Comparison of ENCODE assay signal across 1 cellular context in the genomic region with DNA sequence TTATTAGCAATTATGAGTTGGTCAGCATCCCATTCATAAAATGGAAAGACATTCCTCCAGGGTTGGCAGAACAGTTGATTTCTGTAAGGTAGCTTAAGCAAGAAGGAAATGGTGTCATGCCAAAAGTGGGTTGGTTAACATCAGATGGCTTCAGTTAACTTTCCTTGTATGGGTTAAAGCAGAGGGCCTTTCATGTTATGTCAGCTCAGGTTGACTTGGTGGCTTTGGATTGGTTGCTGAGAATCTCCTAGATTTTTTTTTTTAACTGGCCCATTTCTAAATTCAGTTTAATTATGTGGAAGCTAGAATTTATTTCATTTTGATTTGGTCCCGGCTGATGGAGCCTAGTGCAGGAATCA.
TF ChIP-seq lines count a peak whose summit lies in the region.

No MANE protein-coding gene starts in this region.

TF ChIP-seq in GM23338, 12 proteins besides CTCF, POLR2A, EP300 and RAD21 (continued from another document):
- TF ChIP-seq, protein P1, sequence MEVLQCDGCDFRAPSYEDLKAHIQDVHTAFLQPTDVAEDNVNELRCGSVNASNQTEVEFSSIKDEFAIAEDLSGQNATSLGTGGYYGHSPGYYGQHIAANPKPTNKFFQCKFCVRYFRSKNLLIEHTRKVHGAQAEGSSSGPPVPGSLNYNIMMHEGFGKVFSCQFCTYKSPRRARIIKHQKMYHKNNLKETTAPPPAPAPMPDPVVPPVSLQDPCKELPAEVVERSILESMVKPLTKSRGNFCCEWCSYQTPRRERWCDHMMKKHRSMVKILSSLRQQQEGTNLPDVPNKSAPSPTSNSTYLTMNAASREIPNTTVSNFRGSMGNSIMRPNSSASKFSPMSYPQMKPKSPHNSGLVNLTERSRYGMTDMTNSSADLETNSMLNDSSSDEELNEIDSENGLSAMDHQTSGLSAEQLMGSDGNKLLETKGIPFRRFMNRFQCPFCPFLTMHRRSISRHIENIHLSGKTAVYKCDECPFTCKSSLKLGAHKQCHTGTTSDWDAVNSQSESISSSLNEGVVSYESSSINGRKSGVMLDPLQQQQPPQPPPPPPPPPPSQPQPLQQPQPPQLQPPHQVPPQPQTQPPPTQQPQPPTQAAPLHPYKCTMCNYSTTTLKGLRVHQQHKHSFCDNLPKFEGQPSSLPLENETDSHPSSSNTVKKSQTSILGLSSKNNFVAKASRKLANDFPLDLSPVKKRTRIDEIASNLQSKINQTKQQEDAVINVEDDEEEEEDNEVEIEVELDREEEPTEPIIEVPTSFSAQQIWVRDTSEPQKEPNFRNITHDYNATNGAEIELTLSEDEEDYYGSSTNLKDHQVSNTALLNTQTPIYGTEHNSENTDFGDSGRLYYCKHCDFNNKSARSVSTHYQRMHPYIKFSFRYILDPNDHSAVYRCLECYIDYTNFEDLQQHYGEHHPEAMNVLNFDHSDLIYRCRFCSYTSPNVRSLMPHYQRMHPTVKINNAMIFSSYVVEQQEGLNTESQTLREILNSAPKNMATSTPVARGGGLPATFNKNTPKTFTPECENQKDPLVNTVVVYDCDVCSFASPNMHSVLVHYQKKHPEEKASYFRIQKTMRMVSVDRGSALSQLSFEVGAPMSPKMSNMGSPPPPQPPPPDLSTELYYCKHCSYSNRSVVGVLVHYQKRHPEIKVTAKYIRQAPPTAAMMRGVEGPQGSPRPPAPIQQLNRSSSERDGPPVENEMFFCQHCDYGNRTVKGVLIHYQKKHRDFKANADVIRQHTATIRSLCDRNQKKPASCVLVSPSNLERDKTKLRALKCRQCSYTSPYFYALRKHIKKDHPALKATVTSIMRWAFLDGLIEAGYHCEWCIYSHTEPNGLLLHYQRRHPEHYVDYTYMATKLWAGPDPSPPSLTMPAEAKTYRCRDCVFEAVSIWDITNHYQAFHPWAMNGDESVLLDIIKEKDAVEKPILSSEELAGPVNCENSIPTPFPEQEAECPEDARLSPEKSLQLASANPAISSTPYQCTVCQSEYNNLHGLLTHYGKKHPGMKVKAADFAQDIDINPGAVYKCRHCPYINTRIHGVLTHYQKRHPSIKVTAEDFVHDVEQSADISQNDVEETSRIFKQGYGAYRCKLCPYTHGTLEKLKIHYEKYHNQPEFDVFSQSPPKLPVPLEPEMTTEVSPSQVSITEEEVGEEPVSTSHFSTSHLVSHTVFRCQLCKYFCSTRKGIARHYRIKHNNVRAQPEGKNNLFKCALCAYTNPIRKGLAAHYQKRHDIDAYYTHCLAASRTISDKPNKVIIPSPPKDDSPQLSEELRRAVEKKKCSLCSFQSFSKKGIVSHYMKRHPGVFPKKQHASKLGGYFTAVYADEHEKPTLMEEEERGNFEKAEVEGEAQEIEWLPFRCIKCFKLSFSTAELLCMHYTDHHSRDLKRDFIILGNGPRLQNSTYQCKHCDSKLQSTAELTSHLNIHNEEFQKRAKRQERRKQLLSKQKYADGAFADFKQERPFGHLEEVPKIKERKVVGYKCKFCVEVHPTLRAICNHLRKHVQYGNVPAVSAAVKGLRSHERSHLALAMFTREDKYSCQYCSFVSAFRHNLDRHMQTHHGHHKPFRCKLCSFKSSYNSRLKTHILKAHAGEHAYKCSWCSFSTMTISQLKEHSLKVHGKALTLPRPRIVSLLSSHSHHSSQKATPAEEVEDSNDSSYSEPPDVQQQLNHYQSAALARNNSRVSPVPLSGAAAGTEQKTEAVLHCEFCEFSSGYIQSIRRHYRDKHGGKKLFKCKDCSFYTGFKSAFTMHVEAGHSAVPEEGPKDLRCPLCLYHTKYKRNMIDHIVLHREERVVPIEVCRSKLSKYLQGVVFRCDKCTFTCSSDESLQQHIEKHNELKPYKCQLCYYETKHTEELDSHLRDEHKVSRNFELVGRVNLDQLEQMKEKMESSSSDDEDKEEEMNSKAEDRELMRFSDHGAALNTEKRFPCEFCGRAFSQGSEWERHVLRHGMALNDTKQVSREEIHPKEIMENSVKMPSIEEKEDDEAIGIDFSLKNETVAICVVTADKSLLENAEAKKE (CRISPR knock-in tag; IDR thresholded peaks at IDR 0.05) = no peak
- TF ChIP-seq, protein P2, sequence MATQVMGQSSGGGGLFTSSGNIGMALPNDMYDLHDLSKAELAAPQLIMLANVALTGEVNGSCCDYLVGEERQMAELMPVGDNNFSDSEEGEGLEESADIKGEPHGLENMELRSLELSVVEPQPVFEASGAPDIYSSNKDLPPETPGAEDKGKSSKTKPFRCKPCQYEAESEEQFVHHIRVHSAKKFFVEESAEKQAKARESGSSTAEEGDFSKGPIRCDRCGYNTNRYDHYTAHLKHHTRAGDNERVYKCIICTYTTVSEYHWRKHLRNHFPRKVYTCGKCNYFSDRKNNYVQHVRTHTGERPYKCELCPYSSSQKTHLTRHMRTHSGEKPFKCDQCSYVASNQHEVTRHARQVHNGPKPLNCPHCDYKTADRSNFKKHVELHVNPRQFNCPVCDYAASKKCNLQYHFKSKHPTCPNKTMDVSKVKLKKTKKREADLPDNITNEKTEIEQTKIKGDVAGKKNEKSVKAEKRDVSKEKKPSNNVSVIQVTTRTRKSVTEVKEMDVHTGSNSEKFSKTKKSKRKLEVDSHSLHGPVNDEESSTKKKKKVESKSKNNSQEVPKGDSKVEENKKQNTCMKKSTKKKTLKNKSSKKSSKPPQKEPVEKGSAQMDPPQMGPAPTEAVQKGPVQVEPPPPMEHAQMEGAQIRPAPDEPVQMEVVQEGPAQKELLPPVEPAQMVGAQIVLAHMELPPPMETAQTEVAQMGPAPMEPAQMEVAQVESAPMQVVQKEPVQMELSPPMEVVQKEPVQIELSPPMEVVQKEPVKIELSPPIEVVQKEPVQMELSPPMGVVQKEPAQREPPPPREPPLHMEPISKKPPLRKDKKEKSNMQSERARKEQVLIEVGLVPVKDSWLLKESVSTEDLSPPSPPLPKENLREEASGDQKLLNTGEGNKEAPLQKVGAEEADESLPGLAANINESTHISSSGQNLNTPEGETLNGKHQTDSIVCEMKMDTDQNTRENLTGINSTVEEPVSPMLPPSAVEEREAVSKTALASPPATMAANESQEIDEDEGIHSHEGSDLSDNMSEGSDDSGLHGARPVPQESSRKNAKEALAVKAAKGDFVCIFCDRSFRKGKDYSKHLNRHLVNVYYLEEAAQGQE (IDR thresholded peaks at IDR 0.05; ENCODE audit: unreplicated experiment) = no peak
- no peak for TF ChIP-seq EZH2 (IDR thresholded peaks at IDR 0.05; ENCODE audit: low read depth, unreplicated experiment)
- TF ChIP-seq, protein P3, sequence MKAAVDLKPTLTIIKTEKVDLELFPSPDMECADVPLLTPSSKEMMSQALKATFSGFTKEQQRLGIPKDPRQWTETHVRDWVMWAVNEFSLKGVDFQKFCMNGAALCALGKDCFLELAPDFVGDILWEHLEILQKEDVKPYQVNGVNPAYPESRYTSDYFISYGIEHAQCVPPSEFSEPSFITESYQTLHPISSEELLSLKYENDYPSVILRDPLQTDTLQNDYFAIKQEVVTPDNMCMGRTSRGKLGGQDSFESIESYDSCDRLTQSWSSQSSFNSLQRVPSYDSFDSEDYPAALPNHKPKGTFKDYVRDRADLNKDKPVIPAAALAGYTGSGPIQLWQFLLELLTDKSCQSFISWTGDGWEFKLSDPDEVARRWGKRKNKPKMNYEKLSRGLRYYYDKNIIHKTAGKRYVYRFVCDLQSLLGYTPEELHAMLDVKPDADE (IDR thresholded peaks at IDR 0.05) = no peak
- TF ChIP-seq STAT1 (IDR thresholded peaks at IDR 0.05; ENCODE audit: unreplicated experiment) = no peak
- TF ChIP-seq NANOG (IDR thresholded peaks at IDR 0.05; ENCODE audit: borderline replicate concordance) = no peak
- TF ChIP-seq JUNB (IDR thresholded peaks at IDR 0.05; ENCODE audit: unreplicated experiment) = no peak
- no peak for TF ChIP-seq EZH2phosphoT487 (IDR thresholded peaks at IDR 0.05; ENCODE audit: unreplicated experiment)
- no peak for TF ChIP-seq ZNF114 (CRISPR knock-in tag; IDR thresholded peaks at IDR 0.05)
